ENCODE assay signal across 17 cellular contexts in genomic region chr13:30030141-30030750, GRCh38.
DNase-seq lines count a peak whose midpoint lies in the region; ATAC-seq and TF ChIP-seq lines count a peak whose summit lies in the region.
"Had no signal": no experiment of that assay in that cellular context is flagged by ENCODE, and none has a peak within 500 bp of the region (broad histone marks: within the 10 kb centered on the region; RNA-seq: fewer than 3 reads in every experiment).

No MANE protein-coding gene starts in this region.

- H3K4me2 ChIP-seq in trophoblast cell (ENCODE audit: low read length): no peak overlapping the region
- H3K4me2 ChIP-seq: GM23338 had no signal

- no peak overlapping the region for H2AFZ ChIP-seq in trophoblast cell (ENCODE audit: insufficient read depth, low read length, poor library complexity)
- H2AFZ ChIP-seq: GM23338 had no signal

- H3K4me1 ChIP-seq in adipocyte (ENCODE audit: control insufficient read depth, insufficient read depth, low read length): peaks cover 40% of the 10 kb centered on the region
- H3K4me1 ChIP-seq in trophoblast cell (ENCODE audit: control insufficient read depth in 1 of 2, insufficient read depth in 2 of 2, low read length in 2 of 2): peaks cover 5 to 7% of the 10 kb centered on the region in 2 experiments

- no peaks in the 10 kb centered on the region for H3K36me3 ChIP-seq in adipocyte (ENCODE audit: control insufficient read depth, insufficient read depth, low read length, severe bottlenecking)
- H3K36me3 ChIP-seq in trophoblast cell (ENCODE audit: control insufficient read depth in 1 of 2, insufficient read depth in 2 of 2, low read length in 2 of 2): no peaks in the 10 kb centered on the region

- H3K27me3 ChIP-seq in adipocyte (replicated peaks; ENCODE audit: control insufficient read depth, insufficient read depth, low read length) (no peaks in the 10 kb centered on the region), trophoblast cell (ENCODE audit: insufficient read depth, low read length) (no peaks in the 10 kb centered on the region)

- DNase-seq in adipocyte (ENCODE audit: low read depth) (peak; percentile 12), fibroblast of mammary gland (ENCODE audit: low read depth) (peak; percentile 57), fibroblast of villous mesenchyme (ENCODE audit: low read depth) (peak; percentile 27), DMS79 treated with DMSO at 0.1 percent for 48 hours (lab: John Stamatoyannopoulos, UW) (no peak), trophoblast cell (no peak)
- DNase-seq: C1 segment of cervical spinal cord; Calu3; CD4-positive, alpha-beta memory T cell; COR-L47; DMS153; EL; GDM1; H9 had no signal

- H4K91ac ChIP-seq in trophoblast cell (ENCODE audit: low read depth, low read length): no peak overlapping the region

- H3K4ac ChIP-seq in trophoblast cell (ENCODE audit: low read depth, low read length): no peak overlapping the region

- no peak overlapping the region for H2BK12ac ChIP-seq in trophoblast cell (ENCODE audit: low read length)

- H4K12ac ChIP-seq in trophoblast cell (ENCODE audit: low read depth, low read length): no peak overlapping the region

- TF ChIP-seq CTCF in fibroblast of mammary gland (conservative IDR thresholded peaks at IDR 0.05; ENCODE audit: control insufficient read depth, insufficient read depth, low read depth, low read length) (no peak), fibroblast of villous mesenchyme (IDR thresholded peaks at IDR 0.05; ENCODE audit: insufficient read depth, low read depth, low read length) (no peak)

- H4K8ac ChIP-seq in trophoblast cell (ENCODE audit: low read depth, low read length): no peak overlapping the region

- H2AK5ac ChIP-seq in trophoblast cell (ENCODE audit: low read length): no peak overlapping the region

- H3K9me3 ChIP-seq in adipocyte (ENCODE audit: control insufficient read depth, low read length) (no peaks in the 10 kb centered on the region), trophoblast cell (ENCODE audit: insufficient read depth, low read depth, low read length) (peaks cover 2% of the 10 kb centered on the region)

- H3K9ac ChIP-seq in adipocyte (ENCODE audit: low read length): no peak overlapping the region
- H3K9ac ChIP-seq in trophoblast cell (ENCODE audit: low read length): no peak overlapping the region

- no peaks in the 10 kb centered on the region for H3K79me1 ChIP-seq in trophoblast cell (ENCODE audit: low read length)

- no peak overlapping the region for H2BK5ac ChIP-seq in trophoblast cell (ENCODE audit: low read depth, low read length, poor library complexity)

- no CpG with 5 or more reads among the region's 4 CpGs for WGBS in trophoblast cell (ENCODE audit: extremely low coverage, insufficient coverage, insufficient read length)

- H3K23ac ChIP-seq in trophoblast cell (ENCODE audit: low read length): no peak overlapping the region

- no peak overlapping the region for H3K27ac ChIP-seq in trophoblast cell (ENCODE audit: low read depth, low read length)

- no peak overlapping the region for H3K18ac ChIP-seq in trophoblast cell (ENCODE audit: low read length)

- H3K79me2 ChIP-seq in trophoblast cell (ENCODE audit: control insufficient read depth, insufficient read depth, low read length, poor library complexity): no peaks in the 10 kb centered on the region

- no peak for ATAC-seq in GM21515 (IDR thresholded peaks at IDR 0.05; ENCODE audit: unreplicated experiment)
- ATAC-seq: GM12878, GM23338, HCT116 had no signal

- no peak overlapping the region for H3K14ac ChIP-seq in trophoblast cell (ENCODE audit: low read length)

- H2BK120ac ChIP-seq in trophoblast cell (ENCODE audit: insufficient read depth, low read length, poor library complexity): no peak overlapping the region

- H3K4me3 ChIP-seq in adipocyte (ENCODE audit: low read length): no peak overlapping the region
- no peak overlapping the region for H3K4me3 ChIP-seq in fibroblast of mammary gland (ENCODE audit: control insufficient read depth, low read depth, low read length)
- H3K4me3 ChIP-seq in fibroblast of villous mesenchyme (ENCODE audit: low read depth, low read length): no peak overlapping the region
- no peak overlapping the region for H3K4me3 ChIP-seq in trophoblast cell (ENCODE audit: low read depth, low read length)
- H3K4me3 ChIP-seq: GM12878, GM23338 had no signal

Comparison
In these comparisons a context has a peak if more than half of its experiments do, and no peak if none do; other contexts are left out.
1. DNase-seq: peak in adipocyte (single experiment), fibroblast of mammary gland (single experiment) and fibroblast of villous mesenchyme (single experiment); none in DMS79 treated with DMSO at 0.1 percent for 48 hours (single experiment) and trophoblast cell (0 of 2).